ENCODE assay signal across 8 cellular contexts in genomic region chr12:124388679-124389536, GRCh38.
A peak's percentile ranks its signal among the peaks of the same experiment; 100 is the strongest.
DNase-seq lines count a peak whose midpoint lies in the region; ATAC-seq and TF ChIP-seq lines count a peak whose summit lies in the region.

No MANE protein-coding gene starts in this region.

- peak; percentile 64 for DNase-seq in GM13977 (ENCODE audit: low spot score)
- DNase-seq in NCI-H526 treated with DMSO at 0.1 percent for 48 hours (lab: John Stamatoyannopoulos, UW): peak; percentile 40
- peak; percentile 29 to 40 for DNase-seq in activated T-helper 1 cell treated with anti-CD3 and anti-CD28 coated beads, Interleukin-2, amount 50 U/mL, for 16 hours (ENCODE audit: low read depth in 1 of 2, low spot score in 1 of 2)
- peak; percentile 91 for DNase-seq in fibroblast of gingiva (ENCODE audit: low read depth)
- DNase-seq in myocyte (ENCODE audit: low read depth): peak; percentile 88
- peak; percentile 23 to 38 for DNase-seq in stimulated activated CD8-positive, alpha-beta memory T cell treated with anti-CD3 and anti-CD28 coated beads, Interleukin-4, amount 100 ng/mL, for 1 hour (ENCODE audit: low read depth in 2 of 2, low spot score in 1 of 2)

- ATAC-seq in GM21381 (IDR thresholded peaks at IDR 0.05; ENCODE audit: unreplicated experiment) (no peak), GM21447 (IDR thresholded peaks at IDR 0.05; ENCODE audit: unreplicated experiment) (no peak)

- in situ Hi-C loops in GM13977 (cut with MboI; ENCODE audit: low pct_unique_long_range_greater_than_20kb, low sequenced_read_pairs, unreplicated experiment): no loop called here

- TF ChIP-seq CTCF in GM13977 (IDR thresholded peaks at IDR 0.05; ENCODE audit: extremely low read depth, insufficient read depth, missing control alignments): no peak

Comparison
In these comparisons a context has a peak if more than half of its experiments do, and no peak if none do; other contexts are left out.
1. DNase-seq: peak in every context shown above with its lines; median percentile 91 in fibroblast of gingiva; 88 in myocyte; 64 in GM13977; 40 in NCI-H526 treated with DMSO at 0.1 percent for 48 hours; 34 in activated T-helper 1 cell treated with anti-CD3 and anti-CD28 coated beads, Interleukin-2, amount 50 U/mL, for 16 hours; 30 in stimulated activated CD8-positive, alpha-beta memory T cell treated with anti-CD3 and anti-CD28 coated beads, Interleukin-4, amount 100 ng/mL, for 1 hour.